ENCODE assay signal across 27 cellular contexts in the genomic region with DNA sequence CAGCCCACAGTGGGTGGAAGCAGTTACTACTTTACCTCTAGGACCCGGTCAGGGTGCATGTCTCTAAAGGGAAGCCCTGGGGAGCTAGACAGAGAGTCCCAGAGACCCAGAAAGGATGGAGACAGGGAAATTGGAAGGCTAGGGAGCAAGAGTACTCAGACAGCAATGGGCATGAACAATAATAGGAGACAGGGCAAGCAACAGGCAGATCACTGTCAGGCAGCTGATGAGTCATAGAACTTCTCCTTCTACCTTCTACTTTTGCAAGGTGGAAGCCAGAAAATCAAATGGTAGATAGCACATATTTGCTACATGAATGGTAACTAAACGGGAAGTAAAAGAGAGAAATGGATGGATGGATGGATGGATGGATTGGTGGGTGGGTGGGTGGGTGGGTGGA. TPM values are rescaled to one million over a fixed set of nuclear protein-coding genes. Genes with fewer than 3 reads are reported as not detected.
A peak's percentile ranks its signal among the peaks of the same experiment; 100 is the strongest.
DNase-seq lines count a peak whose midpoint lies in the region; ATAC-seq, FAIRE-seq and TF ChIP-seq lines count a peak whose summit lies in the region.
"Had no signal": no experiment of that assay in that cellular context is flagged by ENCODE, and none has a peak within 500 bp of the region (broad histone marks: within the 10 kb centered on the region; RNA-seq: fewer than 3 reads in every experiment).

No MANE protein-coding gene starts in this region.

- H2AFZ ChIP-seq in keratinocyte (ENCODE audit: control insufficient read depth, low read length), result no peak overlapping the region

- H3K36me3 ChIP-seq in HEK293 (ENCODE audit: control insufficient read depth in 2 of 2, insufficient read depth in 1 of 2, low read length in 2 of 2) (no peaks in the 10 kb centered on the region), keratinocyte (ENCODE audit: control insufficient read depth in 2 of 2, extremely low read depth in 1 of 2, insufficient read depth in 2 of 2, low read length in 2 of 2) (no peaks in the 10 kb centered on the region)
- H3K36me3 ChIP-seq: colonic mucosa, thyroid gland had no signal

- H3K9me1 ChIP-seq in keratinocyte (ENCODE audit: control insufficient read depth, extremely low read depth, insufficient read depth, low read length), result no peaks in the 10 kb centered on the region

- POLR2A ChIA-PET in HEK293 (lab: Yijun Ruan, JAX), result no interaction called here

- H3K4me1 ChIP-seq in HEK293 (ENCODE audit: control insufficient read depth, insufficient read depth, low read length) (peaks cover 10% of the 10 kb centered on the region; the same call in 1 of the 2 replicates), keratinocyte (ENCODE audit: control insufficient read depth, extremely low read depth, insufficient read depth, low read length) (peaks cover 3% of the 10 kb centered on the region)
- H3K4me1 ChIP-seq: colonic mucosa had no signal

- no peaks in the 10 kb centered on the region for H3K27me3 Mint-ChIP-seq in T-helper 2 cell treated with Interferon-gamma antibody and Interleukin-4, amounts not matched to agents 5 μg/mL and 100 μg/mL, for 36 hours (ENCODE audit: low read depth)
- no peaks in the 10 kb centered on the region for H3K27me3 Mint-ChIP-seq in activated T-helper 17 cell treated with anti-CD3 and anti-CD28 coated beads, Interleukin-2, amount 50 U/mL, for 72 hours
- peaks cover 5 to 7% of the 10 kb centered on the region in 2 donors for H3K27me3 Mint-ChIP-seq in natural killer cell (ENCODE audit: low read depth in 2 of 2)
- H3K27me3 Mint-ChIP-seq: B cell; IgD-negative memory B cell; stimulated activated naive B cell treated with anti-CD40 and anti-IgM and Interleukin-4, amounts not matched to agents 10 μg/mL and 1 μg/mL and 100 μg/mL, for 72 hours had no signal

- H3K9me3 Mint-ChIP-seq in T-helper 2 cell treated with Interferon-gamma antibody and Interleukin-4, amounts not matched to agents 5 μg/mL and 100 μg/mL, for 36 hours, result no peaks in the 10 kb centered on the region
- peaks cover under 1% of the 10 kb centered on the region for H3K9me3 Mint-ChIP-seq in activated T-helper 17 cell treated with anti-CD3 and anti-CD28 coated beads, Interleukin-2, amount 50 U/mL, for 72 hours
- no peaks in the 10 kb centered on the region for H3K9me3 Mint-ChIP-seq in natural killer cell
- H3K9me3 Mint-ChIP-seq: endodermal cell; IgD-negative memory B cell; stimulated activated naive B cell treated with anti-CD40 and anti-IgM and Interleukin-4, amounts not matched to agents 10 μg/mL and 1 μg/mL and 100 μg/mL, for 72 hours had no signal

- CTCF ChIA-PET in HEK293 (lab: Yijun Ruan, JAX), result interaction anchor here (0.6 kb wide), 2 partner anchors 213 to 278 kb away, joined by 3 read pairs; no protein-coding TSS in a partner anchor

- peaks cover 4% of the 10 kb centered on the region for H3K27me3 ChIP-seq in keratinocyte (ENCODE audit: control insufficient read depth, extremely low read depth, insufficient read depth, low read length)
- H3K27me3 ChIP-seq: colonic mucosa, thyroid gland had no signal

- no peak overlapping the region for H3K9ac ChIP-seq in keratinocyte (ENCODE audit: control insufficient read depth, extremely low read depth, insufficient read depth, low read length)

- H3K4me2 ChIP-seq in keratinocyte (ENCODE audit: control insufficient read depth, extremely low read depth, insufficient read depth, low read depth, low read length), result no peak overlapping the region

- DNase-seq in T-helper 2 cell treated with Interferon-gamma antibody and Interleukin-4, amounts not matched to agents 5 μg/mL and 100 μg/mL, for 36 hours (ENCODE audit: low spot score), result no peak
- DNase-seq in T-helper 2 cell, result no peak
- DNase-seq in keratinocyte (ENCODE audit: low read depth, low spot score), result no peak
- DNase-seq in stimulated activated CD4-positive, alpha-beta T cell treated with anti-CD3 and anti-CD28 coated beads, Interleukin-2, amount 100 ng/mL, for 24 hours, result no peak
- no peak for DNase-seq in OCI-M1 (lab: John Stamatoyannopoulos, UW)
- DNase-seq in natural killer cell, result no peak
- DNase-seq: 8988T; endodermal cell; HCEC 1CT; NCI-H1417; NCI-H2107; NCI-H510A treated with DMSO at 0.1 percent for 48 hours; nucleus accumbens; stimulated activated CD4-positive, alpha-beta T cell treated with anti-CD3 and anti-CD28 coated beads, Interleukin-1b, Interleukin-23, amount 100 ng/mL, for 48 hours; stimulated activated naive B cell treated with anti-CD40 and anti-IgM and Interleukin-4, amounts not matched to agents 10 μg/mL and 1 μg/mL and 100 μg/mL, for 72 hours had no signal

- peak; percentile 41 for FAIRE-seq in keratinocyte (lab: Jason Lieb, UNC)
- FAIRE-seq: GM12891, RCC 7860 had no signal

- no peaks in the 10 kb centered on the region for H3K79me2 ChIP-seq in keratinocyte (ENCODE audit: control insufficient read depth, insufficient read depth, low read length)

- peak overlapping the region; percentile 72 for H3K27ac Mint-ChIP-seq in T-helper 2 cell treated with Interferon-gamma antibody and Interleukin-4, amounts not matched to agents 5 μg/mL and 100 μg/mL, for 36 hours
- peak overlapping the region; percentile 41 for H3K27ac Mint-ChIP-seq in activated T-helper 17 cell treated with anti-CD3 and anti-CD28 coated beads, Interleukin-2, amount 50 U/mL, for 72 hours
- H3K27ac Mint-ChIP-seq in natural killer cell, result no peak overlapping the region
- H3K27ac Mint-ChIP-seq: B cell; endodermal cell; stimulated activated naive B cell treated with anti-CD40 and anti-IgM and Interleukin-4, amounts not matched to agents 10 μg/mL and 1 μg/mL and 100 μg/mL, for 72 hours had no signal

- no peaks in the 10 kb centered on the region for H3K9me3 ChIP-seq in HEK293 (ENCODE audit: control insufficient read depth, insufficient read depth, low read depth, low read length)
- H3K9me3 ChIP-seq in keratinocyte (ENCODE audit: control insufficient read depth, low read depth, low read length), result no peaks in the 10 kb centered on the region
- H3K9me3 ChIP-seq: colonic mucosa, thyroid gland had no signal

- H3K27ac ChIP-seq in HEK293 (ENCODE audit: extremely low read depth, low read depth, low read length) (no peak overlapping the region), keratinocyte (ENCODE audit: control insufficient read depth, insufficient read depth, low read length) (no peak overlapping the region)
- H3K27ac ChIP-seq: colonic mucosa, thyroid gland had no signal

- H3K4me3 Mint-ChIP-seq in T-helper 2 cell treated with Interferon-gamma antibody and Interleukin-4, amounts not matched to agents 5 μg/mL and 100 μg/mL, for 36 hours, result no peak overlapping the region
- H3K4me3 Mint-ChIP-seq in activated T-helper 17 cell treated with anti-CD3 and anti-CD28 coated beads, Interleukin-2, amount 50 U/mL, for 72 hours, result peak overlapping the region; percentile 0
- H3K4me3 Mint-ChIP-seq in natural killer cell, result no peak overlapping the region
- H3K4me3 Mint-ChIP-seq: B cell; endodermal cell; IgD-negative memory B cell; stimulated activated naive B cell treated with anti-CD40 and anti-IgM and Interleukin-4, amounts not matched to agents 10 μg/mL and 1 μg/mL and 100 μg/mL, for 72 hours had no signal

- no peak for ATAC-seq in activated T-helper 17 cell treated with anti-CD3 and anti-CD28 coated beads, Interleukin-2, amount 50 U/mL, for 72 hours (replicated peaks)
- ATAC-seq in natural killer cell, result no peak
- ATAC-seq: activated CD4-positive, CD25-positive, alpha-beta regulatory T cell treated with anti-CD3 and anti-CD28 coated beads, Interleukin-2, amount 50 U/mL, for 24 hours; stimulated activated naive B cell treated with anti-CD40 and anti-IgM and Interleukin-4, amounts not matched to agents 10 μg/mL and 1 μg/mL and 100 μg/mL, for 72 hours had no signal

- no peak for TF ChIP-seq CTCF in HEK293 (tag by site-specific recombination; IDR thresholded peaks at IDR 0.05)
- no peak for TF ChIP-seq CTCF in keratinocyte (optimal IDR thresholded peaks at IDR 0.05 in 1 of 3, IDR thresholded peaks at IDR 0.05 in 1 of 3, conservative IDR thresholded peaks at IDR 0.05 in 1 of 3; ENCODE audit: extremely low read depth in 1 of 3, insufficient read depth in 2 of 3, low read length in 3 of 3)
- no peak for TF ChIP-seq CTCF in natural killer cell (IDR thresholded peaks at IDR 0.05)

- H3K4me1 Mint-ChIP-seq in T-helper 2 cell treated with Interferon-gamma antibody and Interleukin-4, amounts not matched to agents 5 μg/mL and 100 μg/mL, for 36 hours (ENCODE audit: low read depth), result peaks cover 27% of the 10 kb centered on the region
- peaks cover 31% of the 10 kb centered on the region for H3K4me1 Mint-ChIP-seq in activated T-helper 17 cell treated with anti-CD3 and anti-CD28 coated beads, Interleukin-2, amount 50 U/mL, for 72 hours
- peaks cover 20 to 32% of the 10 kb centered on the region in 2 donors for H3K4me1 Mint-ChIP-seq in natural killer cell

- intact Hi-C loops in natural killer cell (cut with micrococcal nuclease), result no loop called here

- peaks cover 83% of the 10 kb centered on the region for H3K36me3 Mint-ChIP-seq in T-helper 2 cell treated with Interferon-gamma antibody and Interleukin-4, amounts not matched to agents 5 μg/mL and 100 μg/mL, for 36 hours (ENCODE audit: low read depth)
- H3K36me3 Mint-ChIP-seq in activated T-helper 17 cell treated with anti-CD3 and anti-CD28 coated beads, Interleukin-2, amount 50 U/mL, for 72 hours (ENCODE audit: low read depth), result no peaks in the 10 kb centered on the region
- no peaks in the 10 kb centered on the region for H3K36me3 Mint-ChIP-seq in natural killer cell

- dilution Hi-C loops in keratinocyte (cut with MboI; ENCODE audit: extremely low pct_ligation_motif_present, low sequenced_read_pairs), result no loop called here

- H4K20me1 ChIP-seq in keratinocyte (ENCODE audit: control insufficient read depth, extremely low read depth, insufficient read depth, low read length), result no peaks in the 10 kb centered on the region

- H3K4me3 ChIP-seq in HEK293 (ENCODE audit: low read depth, low read length), result no peak overlapping the region
- H3K4me3 ChIP-seq in keratinocyte (ENCODE audit: control insufficient read depth in 2 of 3, extremely low read depth in 1 of 3, insufficient read depth in 2 of 3, low read depth in 1 of 3, low read length in 3 of 3), result no peak overlapping the region
- H3K4me3 ChIP-seq: colonic mucosa, skin epidermis, thyroid gland had no signal

RNA-seq across cellular contexts. Expression of a gene that starts 19.6 kb away (rescaled TPM):
- total RNA-seq in activated T-helper 17 cell treated with anti-CD3 and anti-CD28 coated beads, Interleukin-2, amount 50 U/mL, for 72 hours, result 100 to 1,000 TPM; 231 to 476 TPM
- not detected in 3 replicates for polyA plus RNA-seq in keratinocyte
- polyA plus RNA-seq in keratinocyte (2011; ENCODE audit: low read depth), result not detected
- not detected in 2 replicates for polyA plus RNA-seq in keratinocyte (2011; cell fraction: cytosol; rRNA removed)
- polyA plus RNA-seq in keratinocyte (2011; cell fraction: nucleus; rRNA removed), result not detected in 2 replicates
- 0.10 TPM in 1 of 2 replicates, not detected in the other for polyA plus RNA-seq in keratinocyte (2012; ENCODE audit: low replicate concordance)
- not detected in 3 replicates for polyA minus RNA-seq in keratinocyte
- not detected for polyA minus RNA-seq in keratinocyte (2011; cell fraction: cytosol; rRNA and poly(A)+ RNA removed)
- not detected in 2 replicates for polyA minus RNA-seq in keratinocyte (2011; cell fraction: nucleus; rRNA and poly(A)+ RNA removed)
- 10 to 100 TPM in 1 of 3 donors, 1 to 10 TPM in 2; 1.2 to 17.7 (median 7.9) TPM for total RNA-seq in natural killer cell
- total RNA-seq: endodermal cell, MCF 10A, pulmonary artery endothelial cell had no signal

RNA-seq across cellular contexts. Expression of a gene that starts 39.3 kb away (rescaled TPM):
- 10 to 100 TPM in 1 of 2 donors, 1 to 10 TPM in 1; 9.7 to 14.5 TPM for total RNA-seq in activated T-helper 17 cell treated with anti-CD3 and anti-CD28 coated beads, Interleukin-2, amount 50 U/mL, for 72 hours
- 5.7 to 9.5 TPM (median 8.0 TPM) in 3 replicates for polyA plus RNA-seq in keratinocyte
- 10.2 TPM for polyA plus RNA-seq in keratinocyte (2011; ENCODE audit: low read depth)
- polyA plus RNA-seq in keratinocyte (2011; cell fraction: cytosol; rRNA removed), result 5.7 and 9.3 TPM in 2 replicates
- 12.9 and 13.0 TPM in 2 replicates for polyA plus RNA-seq in keratinocyte (2011; cell fraction: nucleus; rRNA removed)
- 9.7 and 11.9 TPM in 2 replicates for polyA plus RNA-seq in keratinocyte (2012; ENCODE audit: low replicate concordance)
- 3.4 to 9.4 TPM (median 3.8 TPM) in 3 replicates for polyA minus RNA-seq in keratinocyte
- 7.9 TPM for polyA minus RNA-seq in keratinocyte (2011; cell fraction: cytosol; rRNA and poly(A)+ RNA removed)
- polyA minus RNA-seq in keratinocyte (2011; cell fraction: nucleus; rRNA and poly(A)+ RNA removed), result 7.2 and 7.5 TPM in 2 replicates
- total RNA-seq in natural killer cell, result 1 to 10 TPM; 6.4 to 6.9 (median 6.5) TPM

Comparison
In these comparisons a context has a peak if more than half of its experiments do, and no peak if none do; other contexts are left out.
1. H3K27ac Mint-ChIP-seq: peak in T-helper 2 cell treated with Interferon-gamma antibody and Interleukin-4, amounts not matched to agents 5 μg/mL and 100 μg/mL, for 36 hours (single experiment) and activated T-helper 17 cell treated with anti-CD3 and anti-CD28 coated beads, Interleukin-2, amount 50 U/mL, for 72 hours (single experiment); none in natural killer cell (0 of 2).
2. RNA of a gene that starts 19.6 kb away (total RNA-seq): 231 to 476 TPM in activated T-helper 17 cell treated with anti-CD3 and anti-CD28 coated beads, Interleukin-2, amount 50 U/mL, for 72 hours; 1.2 to 17.7 TPM in natural killer cell; every median in the first group is over 10 times any median in the second.